In the genomic region with DNA sequence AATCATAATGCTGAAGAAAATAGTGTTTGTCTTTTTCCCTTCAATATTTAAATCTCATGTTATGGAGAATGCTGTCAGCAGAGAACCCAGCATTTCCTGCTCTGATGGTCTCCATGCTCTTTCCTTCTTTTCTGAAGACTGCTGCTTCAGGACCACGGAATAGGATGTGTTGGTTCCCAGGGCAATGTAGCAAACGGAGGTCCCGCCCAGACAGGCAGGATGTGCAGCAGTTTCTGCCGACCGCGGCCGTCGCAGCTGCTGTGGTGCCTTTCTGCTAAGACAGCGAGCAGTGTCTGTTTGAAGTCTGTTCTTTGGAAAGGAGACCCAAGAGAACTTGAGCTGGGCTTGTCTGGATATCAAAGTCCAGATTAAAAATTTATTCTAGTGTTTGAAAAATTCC, we compare ENCODE assay signal across 9 cellular contexts.
DNase-seq lines count a peak whose midpoint lies in the region; ATAC-seq and TF ChIP-seq lines count a peak whose summit lies in the region.
"Had no signal": no experiment of that assay in that cellular context is flagged by ENCODE, and none has a peak within 500 bp of the region (broad histone marks: within the 10 kb centered on the region; RNA-seq: fewer than 3 reads in every experiment).

No MANE protein-coding gene starts in this region.

- no peaks in the 10 kb centered on the region for H3K9me3 ChIP-seq in thoracic aorta
- H3K9me3 ChIP-seq in thyroid gland: no peaks in the 10 kb centered on the region

- TF ChIP-seq CTCF in thoracic aorta (IDR thresholded peaks at IDR 0.05): no peak
- TF ChIP-seq CTCF in thyroid gland (IDR thresholded peaks at IDR 0.05): no peak

- H3K4me3 ChIP-seq in thoracic aorta: peak overlapping the region; percentile 28
- no peak overlapping the region for H3K4me3 ChIP-seq in thyroid gland (replicated peaks in 1 of 3)

- 51 to 69% methylated on average over 9 of the region's 9 CpGs for WGBS in thyroid gland, 2 donors

- no peak for TF ChIP-seq POLR2A in thyroid gland (IDR thresholded peaks at IDR 0.05)

- H3K27me3 ChIP-seq in thoracic aorta (replicated peaks; ENCODE audit: insufficient read depth) (no peaks in the 10 kb centered on the region), thyroid gland (no peaks in the 10 kb centered on the region)

- DNase-seq in activated CD8-positive, alpha-beta memory T cell treated with anti-CD3 and anti-CD28 coated beads, Interleukin-2, amount 50 U/mL, for 48 hours: peak; percentile 54
- DNase-seq in activated CD8-positive, alpha-beta memory T cell treated with anti-CD3 and anti-CD28 coated beads for 24 hours: no peak
- DNase-seq in RPMI8226 (peak; percentile 75), Right ventricle myocardium superior (peak; percentile 67), thoracic aorta (ENCODE audit: low spot score) (no peak), COLO668 (lab: John Stamatoyannopoulos, UW; ENCODE audit: unreplicated experiment) (no peak), thyroid gland (no peak)
- DNase-seq: cerebellar nuclear complex had no signal

- no peaks in the 10 kb centered on the region for H3K36me3 ChIP-seq in thoracic aorta
- H3K36me3 ChIP-seq in thyroid gland: no peaks in the 10 kb centered on the region

- peak overlapping the region in 1 of 2 donors; percentile 22 for H3K27ac ChIP-seq in thoracic aorta
- no peak overlapping the region for H3K27ac ChIP-seq in thyroid gland

- H3K4me1 ChIP-seq in thoracic aorta (ENCODE audit: control insufficient read depth in 1 of 2, low read depth in 2 of 2): peaks cover 0 to 19% of the 10 kb centered on the region in 2 donors
- H3K4me1 ChIP-seq in thyroid gland: peaks cover 0 to 4% of the 10 kb centered on the region in 2 donors

- peak; percentile 73 for ATAC-seq in Right ventricle myocardium superior (ENCODE audit: poor library complexity)
- ATAC-seq in thoracic aorta (ENCODE audit: insufficient number of reproducible peaks, low FRiP score, low read depth): no peak
- ATAC-seq in GM21447 (IDR thresholded peaks at IDR 0.05; ENCODE audit: unreplicated experiment): no peak

- intact Hi-C loops in Right ventricle myocardium superior (cut with DNase I) (no loop called here), thyroid gland (cut with DNase I) (no loop called here)

Comparison
In these comparisons a context has a peak if more than half of its experiments do, and no peak if none do; other contexts are left out.
1. DNase-seq: peak in activated CD8-positive, alpha-beta memory T cell treated with anti-CD3 and anti-CD28 coated beads, Interleukin-2, amount 50 U/mL, for 48 hours (single experiment), RPMI8226 (single experiment) and Right ventricle myocardium superior (single experiment); none in activated CD8-positive, alpha-beta memory T cell treated with anti-CD3 and anti-CD28 coated beads for 24 hours (single experiment), thoracic aorta (single experiment), COLO668 (single experiment) and thyroid gland (0 of 2).